In the genomic region with DNA sequence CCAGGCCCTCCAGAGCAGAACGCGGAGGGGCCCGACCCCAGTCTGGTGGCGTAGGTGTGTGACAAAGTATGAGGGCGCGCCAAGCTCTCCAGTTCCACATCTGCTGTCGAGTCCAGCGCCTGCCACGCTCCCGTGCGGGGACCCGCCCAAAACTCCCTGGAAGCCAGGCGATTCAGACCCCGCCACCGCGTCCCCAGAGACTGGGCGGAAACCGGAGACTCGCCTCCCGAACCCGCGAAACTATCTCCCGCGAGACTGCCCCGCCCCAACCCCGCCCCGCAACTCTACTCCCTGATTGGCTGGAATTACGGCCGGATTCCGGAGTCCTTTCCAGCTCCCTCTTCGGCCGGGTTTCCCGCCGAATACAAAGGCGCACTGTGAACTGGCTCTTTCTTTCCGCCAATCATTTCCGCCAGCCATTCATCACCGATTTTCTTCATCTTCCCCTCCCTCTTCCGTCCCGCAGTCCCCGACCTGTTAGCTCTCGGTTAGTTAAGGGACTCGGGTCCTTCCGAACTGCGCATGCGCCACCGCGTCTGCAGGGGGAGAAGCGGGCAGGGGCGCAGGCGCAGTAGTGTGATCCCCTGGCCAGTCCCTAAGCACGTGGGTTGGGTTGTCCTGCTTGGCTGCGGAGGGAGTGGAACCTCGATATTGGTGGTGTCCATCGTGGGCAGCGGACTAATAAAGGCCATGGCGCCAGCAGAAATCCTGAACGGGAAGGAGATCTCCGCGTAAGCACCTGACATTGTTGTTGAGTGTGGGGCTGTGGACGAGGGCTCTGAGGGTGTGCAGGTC, we compare ENCODE assay signal across 1 cellular context.
TF ChIP-seq lines count a peak whose summit lies in the region.

A gene (plus strand): TSS at position 616 of the 795 bp plus-strand sequence. CDS start 75 bp downstream, at position 691.

TF ChIP-seq in HepG2, 621 proteins besides CTCF, POLR2A, EP300 and RAD21 (continued from another document and continues in another):
- TF ChIP-seq, protein P1, sequence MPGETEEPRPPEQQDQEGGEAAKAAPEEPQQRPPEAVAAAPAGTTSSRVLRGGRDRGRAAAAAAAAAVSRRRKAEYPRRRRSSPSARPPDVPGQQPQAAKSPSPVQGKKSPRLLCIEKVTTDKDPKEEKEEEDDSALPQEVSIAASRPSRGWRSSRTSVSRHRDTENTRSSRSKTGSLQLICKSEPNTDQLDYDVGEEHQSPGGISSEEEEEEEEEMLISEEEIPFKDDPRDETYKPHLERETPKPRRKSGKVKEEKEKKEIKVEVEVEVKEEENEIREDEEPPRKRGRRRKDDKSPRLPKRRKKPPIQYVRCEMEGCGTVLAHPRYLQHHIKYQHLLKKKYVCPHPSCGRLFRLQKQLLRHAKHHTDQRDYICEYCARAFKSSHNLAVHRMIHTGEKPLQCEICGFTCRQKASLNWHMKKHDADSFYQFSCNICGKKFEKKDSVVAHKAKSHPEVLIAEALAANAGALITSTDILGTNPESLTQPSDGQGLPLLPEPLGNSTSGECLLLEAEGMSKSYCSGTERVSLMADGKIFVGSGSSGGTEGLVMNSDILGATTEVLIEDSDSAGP (CRISPR knock-in tag; IDR thresholded peaks at IDR 0.05; ENCODE audit: borderline replicate concordance): peak; percentile 71
- peak; percentile 37; the same call in 1 of the 2 replicates for TF ChIP-seq HDAC2 (CRISPR knock-in tag; IDR thresholded peaks at IDR 0.05)
- TF ChIP-seq PLRG1 (conservative IDR thresholded peaks at IDR 0.05): no peak
- peak; percentile 84 for TF ChIP-seq SALL1 (CRISPR knock-in tag; IDR thresholded peaks at IDR 0.05)
- TF ChIP-seq, protein P2, sequence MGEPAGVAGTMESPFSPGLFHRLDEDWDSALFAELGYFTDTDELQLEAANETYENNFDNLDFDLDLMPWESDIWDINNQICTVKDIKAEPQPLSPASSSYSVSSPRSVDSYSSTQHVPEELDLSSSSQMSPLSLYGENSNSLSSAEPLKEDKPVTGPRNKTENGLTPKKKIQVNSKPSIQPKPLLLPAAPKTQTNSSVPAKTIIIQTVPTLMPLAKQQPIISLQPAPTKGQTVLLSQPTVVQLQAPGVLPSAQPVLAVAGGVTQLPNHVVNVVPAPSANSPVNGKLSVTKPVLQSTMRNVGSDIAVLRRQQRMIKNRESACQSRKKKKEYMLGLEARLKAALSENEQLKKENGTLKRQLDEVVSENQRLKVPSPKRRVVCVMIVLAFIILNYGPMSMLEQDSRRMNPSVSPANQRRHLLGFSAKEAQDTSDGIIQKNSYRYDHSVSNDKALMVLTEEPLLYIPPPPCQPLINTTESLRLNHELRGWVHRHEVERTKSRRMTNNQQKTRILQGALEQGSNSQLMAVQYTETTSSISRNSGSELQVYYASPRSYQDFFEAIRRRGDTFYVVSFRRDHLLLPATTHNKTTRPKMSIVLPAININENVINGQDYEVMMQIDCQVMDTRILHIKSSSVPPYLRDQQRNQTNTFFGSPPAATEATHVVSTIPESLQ (CRISPR knock-in tag; conservative IDR thresholded peaks at IDR 0.05): no peak
- TF ChIP-seq, protein P3, sequence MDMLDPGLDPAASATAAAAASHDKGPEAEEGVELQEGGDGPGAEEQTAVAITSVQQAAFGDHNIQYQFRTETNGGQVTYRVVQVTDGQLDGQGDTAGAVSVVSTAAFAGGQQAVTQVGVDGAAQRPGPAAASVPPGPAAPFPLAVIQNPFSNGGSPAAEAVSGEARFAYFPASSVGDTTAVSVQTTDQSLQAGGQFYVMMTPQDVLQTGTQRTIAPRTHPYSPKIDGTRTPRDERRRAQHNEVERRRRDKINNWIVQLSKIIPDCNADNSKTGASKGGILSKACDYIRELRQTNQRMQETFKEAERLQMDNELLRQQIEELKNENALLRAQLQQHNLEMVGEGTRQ (IDR thresholded peaks at IDR 0.05; ENCODE audit: low read depth, low read length): 0 out of 2 replicates have a peak, but pooled peaks have one; percentile 10
- TF ChIP-seq, protein P3 (CRISPR knock-in tag; IDR thresholded peaks at IDR 0.05; ENCODE audit: borderline replicate concordance): peak; percentile 56; the same call in 1 of the 2 replicates
- TF ChIP-seq, protein P4, sequence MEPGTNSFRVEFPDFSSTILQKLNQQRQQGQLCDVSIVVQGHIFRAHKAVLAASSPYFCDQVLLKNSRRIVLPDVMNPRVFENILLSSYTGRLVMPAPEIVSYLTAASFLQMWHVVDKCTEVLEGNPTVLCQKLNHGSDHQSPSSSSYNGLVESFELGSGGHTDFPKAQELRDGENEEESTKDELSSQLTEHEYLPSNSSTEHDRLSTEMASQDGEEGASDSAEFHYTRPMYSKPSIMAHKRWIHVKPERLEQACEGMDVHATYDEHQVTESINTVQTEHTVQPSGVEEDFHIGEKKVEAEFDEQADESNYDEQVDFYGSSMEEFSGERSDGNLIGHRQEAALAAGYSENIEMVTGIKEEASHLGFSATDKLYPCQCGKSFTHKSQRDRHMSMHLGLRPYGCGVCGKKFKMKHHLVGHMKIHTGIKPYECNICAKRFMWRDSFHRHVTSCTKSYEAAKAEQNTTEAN (CRISPR knock-in tag; conservative IDR thresholded peaks at IDR 0.05): peak; percentile 72; the same call in 1 of the 2 replicates
- TF ChIP-seq, protein P5, sequence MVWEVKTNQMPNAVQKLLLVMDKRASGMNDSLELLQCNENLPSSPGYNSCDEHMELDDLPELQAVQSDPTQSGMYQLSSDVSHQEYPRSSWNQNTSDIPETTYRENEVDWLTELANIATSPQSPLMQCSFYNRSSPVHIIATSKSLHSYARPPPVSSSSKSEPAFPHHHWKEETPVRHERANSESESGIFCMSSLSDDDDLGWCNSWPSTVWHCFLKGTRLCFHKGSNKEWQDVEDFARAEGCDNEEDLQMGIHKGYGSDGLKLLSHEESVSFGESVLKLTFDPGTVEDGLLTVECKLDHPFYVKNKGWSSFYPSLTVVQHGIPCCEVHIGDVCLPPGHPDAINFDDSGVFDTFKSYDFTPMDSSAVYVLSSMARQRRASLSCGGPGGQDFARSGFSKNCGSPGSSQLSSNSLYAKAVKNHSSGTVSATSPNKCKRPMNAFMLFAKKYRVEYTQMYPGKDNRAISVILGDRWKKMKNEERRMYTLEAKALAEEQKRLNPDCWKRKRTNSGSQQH (CRISPR knock-in tag; IDR thresholded peaks at IDR 0.05; ENCODE audit: low read depth): no peak
- TF ChIP-seq HNRNPUL1 (IDR thresholded peaks at IDR 0.05; ENCODE audit: low read depth, low read length): no peak
- peak; percentile 36; the same call in 1 of the 2 replicates for TF ChIP-seq PRMT3 (CRISPR knock-in tag; IDR thresholded peaks at IDR 0.05; ENCODE audit: borderline replicate concordance, low read depth)
- peak; percentile 65 for TF ChIP-seq ZNF441 (CRISPR knock-in tag; IDR thresholded peaks at IDR 0.05; ENCODE audit: borderline replicate concordance)
- TF ChIP-seq ZNF292 (CRISPR knock-in tag; IDR thresholded peaks at IDR 0.05; ENCODE audit: borderline replicate concordance, low read depth): no peak
- TF ChIP-seq SIN3A (IDR thresholded peaks at IDR 0.05; ENCODE audit: borderline replicate concordance, low read depth, low read length): peak; percentile 61; the same call in 1 of the 2 replicates
- TF ChIP-seq ZSCAN21 (CRISPR knock-in tag; IDR thresholded peaks at IDR 0.05; ENCODE audit: borderline replicate concordance): peak; percentile 94
- no peak for TF ChIP-seq ZNF724P (CRISPR knock-in tag; IDR thresholded peaks at IDR 0.05; ENCODE audit: borderline replicate concordance)
- TF ChIP-seq, protein P6, sequence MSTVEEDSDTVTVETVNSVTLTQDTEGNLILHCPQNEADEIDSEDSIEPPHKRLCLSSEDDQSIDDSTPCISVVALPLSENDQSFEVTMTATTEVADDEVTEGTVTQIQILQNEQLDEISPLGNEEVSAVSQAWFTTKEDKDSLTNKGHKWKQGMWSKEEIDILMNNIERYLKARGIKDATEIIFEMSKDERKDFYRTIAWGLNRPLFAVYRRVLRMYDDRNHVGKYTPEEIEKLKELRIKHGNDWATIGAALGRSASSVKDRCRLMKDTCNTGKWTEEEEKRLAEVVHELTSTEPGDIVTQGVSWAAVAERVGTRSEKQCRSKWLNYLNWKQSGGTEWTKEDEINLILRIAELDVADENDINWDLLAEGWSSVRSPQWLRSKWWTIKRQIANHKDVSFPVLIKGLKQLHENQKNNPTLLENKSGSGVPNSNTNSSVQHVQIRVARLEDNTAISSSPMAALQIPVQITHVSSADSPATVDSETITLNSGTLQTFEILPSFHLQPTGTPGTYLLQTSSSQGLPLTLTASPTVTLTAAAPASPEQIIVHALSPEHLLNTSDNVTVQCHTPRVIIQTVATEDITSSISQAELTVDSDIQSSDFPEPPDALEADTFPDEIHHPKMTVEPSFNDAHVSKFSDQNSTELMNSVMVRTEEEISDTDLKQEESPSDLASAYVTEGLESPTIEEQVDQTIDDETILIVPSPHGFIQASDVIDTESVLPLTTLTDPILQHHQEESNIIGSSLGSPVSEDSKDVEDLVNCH (CRISPR knock-in tag; IDR thresholded peaks at IDR 0.05): 0 out of 2 replicates have a peak, but pooled peaks have one; percentile 59
- TF ChIP-seq, protein P7, sequence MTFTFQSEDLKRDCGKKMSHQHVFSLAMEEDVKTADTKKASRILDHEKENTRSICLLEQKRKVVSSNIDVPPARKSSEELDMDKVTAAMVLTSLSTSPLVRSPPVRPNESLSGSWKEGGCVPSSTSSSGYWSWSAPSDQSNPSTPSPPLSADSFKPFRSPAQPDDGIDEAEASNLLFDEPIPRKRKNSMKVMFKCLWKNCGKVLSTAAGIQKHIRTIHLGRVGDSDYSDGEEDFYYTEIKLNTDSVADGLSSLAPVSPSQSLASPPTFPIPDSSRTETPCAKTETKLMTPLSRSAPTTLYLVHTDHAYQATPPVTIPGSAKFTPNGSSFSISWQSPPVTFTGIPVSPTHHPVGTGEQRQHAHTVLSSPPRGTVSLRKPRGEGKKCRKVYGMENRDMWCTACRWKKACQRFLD (CRISPR knock-in tag; IDR thresholded peaks at IDR 0.05; ENCODE audit: borderline replicate concordance): peak; percentile 80
- TF ChIP-seq GZF1 (CRISPR knock-in tag; IDR thresholded peaks at IDR 0.05): peak; percentile 86
- TF ChIP-seq, protein P8, sequence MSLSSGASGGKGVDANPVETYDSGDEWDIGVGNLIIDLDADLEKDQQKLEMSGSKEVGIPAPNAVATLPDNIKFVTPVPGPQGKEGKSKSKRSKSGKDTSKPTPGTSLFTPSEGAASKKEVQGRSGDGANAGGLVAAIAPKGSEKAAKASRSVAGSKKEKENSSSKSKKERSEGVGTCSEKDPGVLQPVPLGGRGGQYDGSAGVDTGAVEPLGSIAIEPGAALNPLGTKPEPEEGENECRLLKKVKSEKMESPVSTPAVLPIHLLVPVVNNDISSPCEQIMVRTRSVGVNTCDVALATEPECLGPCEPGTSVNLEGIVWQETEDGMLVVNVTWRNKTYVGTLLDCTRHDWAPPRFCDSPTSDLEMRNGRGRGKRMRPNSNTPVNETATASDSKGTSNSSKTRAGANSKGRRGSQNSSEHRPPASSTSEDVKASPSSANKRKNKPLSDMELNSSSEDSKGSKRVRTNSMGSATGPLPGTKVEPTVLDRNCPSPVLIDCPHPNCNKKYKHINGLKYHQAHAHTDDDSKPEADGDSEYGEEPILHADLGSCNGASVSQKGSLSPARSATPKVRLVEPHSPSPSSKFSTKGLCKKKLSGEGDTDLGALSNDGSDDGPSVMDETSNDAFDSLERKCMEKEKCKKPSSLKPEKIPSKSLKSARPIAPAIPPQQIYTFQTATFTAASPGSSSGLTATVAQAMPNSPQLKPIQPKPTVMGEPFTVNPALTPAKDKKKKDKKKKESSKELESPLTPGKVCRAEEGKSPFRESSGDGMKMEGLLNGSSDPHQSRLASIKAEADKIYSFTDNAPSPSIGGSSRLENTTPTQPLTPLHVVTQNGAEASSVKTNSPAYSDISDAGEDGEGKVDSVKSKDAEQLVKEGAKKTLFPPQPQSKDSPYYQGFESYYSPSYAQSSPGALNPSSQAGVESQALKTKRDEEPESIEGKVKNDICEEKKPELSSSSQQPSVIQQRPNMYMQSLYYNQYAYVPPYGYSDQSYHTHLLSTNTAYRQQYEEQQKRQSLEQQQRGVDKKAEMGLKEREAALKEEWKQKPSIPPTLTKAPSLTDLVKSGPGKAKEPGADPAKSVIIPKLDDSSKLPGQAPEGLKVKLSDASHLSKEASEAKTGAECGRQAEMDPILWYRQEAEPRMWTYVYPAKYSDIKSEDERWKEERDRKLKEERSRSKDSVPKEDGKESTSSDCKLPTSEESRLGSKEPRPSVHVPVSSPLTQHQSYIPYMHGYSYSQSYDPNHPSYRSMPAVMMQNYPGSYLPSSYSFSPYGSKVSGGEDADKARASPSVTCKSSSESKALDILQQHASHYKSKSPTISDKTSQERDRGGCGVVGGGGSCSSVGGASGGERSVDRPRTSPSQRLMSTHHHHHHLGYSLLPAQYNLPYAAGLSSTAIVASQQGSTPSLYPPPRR (CRISPR knock-in tag; IDR thresholded peaks at IDR 0.05; ENCODE audit: borderline replicate concordance): peak; percentile 31; the same call in 1 of the 2 replicates
- TF ChIP-seq NFYC (CRISPR knock-in tag; IDR thresholded peaks at IDR 0.05): peak; percentile 88
- TF ChIP-seq HMGA1 (CRISPR knock-in tag; conservative IDR thresholded peaks at IDR 0.05): no peak
- TF ChIP-seq ZNF143 (CRISPR knock-in tag; IDR thresholded peaks at IDR 0.05): 0 out of 2 replicates have a peak, but pooled peaks have one; percentile 41
- TF ChIP-seq U2AF1 (optimal IDR thresholded peaks at IDR 0.05; ENCODE audit: low read depth, low read length): no peak
- no peak; the same call in 1 of the 2 replicates for TF ChIP-seq CBFB (CRISPR knock-in tag; IDR thresholded peaks at IDR 0.05)
- TF ChIP-seq HES4 (CRISPR knock-in tag; IDR thresholded peaks at IDR 0.05; ENCODE audit: borderline replicate concordance): peak; percentile 88
- peak; percentile 82; the same call in 1 of the 2 replicates for TF ChIP-seq SMAD9 (CRISPR knock-in tag; IDR thresholded peaks at IDR 0.05)
- TF ChIP-seq ZNF30 (CRISPR knock-in tag; IDR thresholded peaks at IDR 0.05): peak; percentile 97
- TF ChIP-seq JDP2 (CRISPR knock-in tag; IDR thresholded peaks at IDR 0.05; ENCODE audit: borderline replicate concordance): peak; percentile 48; the same call in 1 of the 2 replicates
- TF ChIP-seq SKI (IDR thresholded peaks at IDR 0.05; ENCODE audit: partially characterized antibody): no peak
- 0 out of 2 replicates have a peak, but pooled peaks have one; percentile 83 for TF ChIP-seq ZNF773 (CRISPR knock-in tag; IDR thresholded peaks at IDR 0.05; ENCODE audit: borderline replicate concordance)
- TF ChIP-seq RBAK (CRISPR knock-in tag; IDR thresholded peaks at IDR 0.05): 0 out of 2 replicates have a peak, but pooled peaks have one; percentile 16
- TF ChIP-seq ZNF891 (CRISPR knock-in tag; IDR thresholded peaks at IDR 0.05): peak; percentile 93; the same call in 1 of the 2 replicates
- no peak for TF ChIP-seq ZNF75D (CRISPR knock-in tag; IDR thresholded peaks at IDR 0.05; ENCODE audit: borderline replicate concordance)
- TF ChIP-seq, protein P9, sequence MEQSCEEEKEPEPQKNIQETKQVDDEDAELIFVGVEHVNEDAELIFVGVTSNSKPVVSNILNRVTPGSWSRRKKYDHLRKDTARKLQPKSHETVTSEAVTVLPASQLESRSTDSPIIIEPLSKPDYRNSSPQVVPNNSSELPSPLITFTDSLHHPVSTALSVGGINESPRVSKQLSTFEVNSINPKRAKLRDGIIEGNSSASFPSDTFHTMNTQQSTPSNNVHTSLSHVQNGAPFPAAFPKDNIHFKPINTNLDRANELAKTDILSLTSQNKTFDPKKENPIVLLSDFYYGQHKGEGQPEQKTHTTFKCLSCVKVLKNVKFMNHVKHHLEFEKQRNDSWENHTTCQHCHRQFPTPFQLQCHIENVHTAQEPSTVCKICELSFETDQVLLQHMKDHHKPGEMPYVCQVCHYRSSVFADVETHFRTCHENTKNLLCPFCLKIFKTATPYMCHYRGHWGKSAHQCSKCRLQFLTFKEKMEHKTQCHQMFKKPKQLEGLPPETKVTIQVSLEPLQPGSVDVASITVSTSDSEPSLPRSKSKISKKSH (CRISPR knock-in tag; IDR thresholded peaks at IDR 0.05; ENCODE audit: borderline replicate concordance): peak; percentile 97
